In genomic region chr7:134288265-134288664, GRCh38 we compare ENCODE assay signal across 27 cellular contexts. TPM values are rescaled to one million over a fixed set of nuclear protein-coding genes. Genes with fewer than 3 reads are reported as not detected.
DNase-seq lines count a peak whose midpoint lies in the region; ATAC-seq and TF ChIP-seq lines count a peak whose summit lies in the region.
"Had no signal": no experiment of that assay in that cellular context is flagged by ENCODE, and none has a peak within 500 bp of the region (broad histone marks: within the 10 kb centered on the region; RNA-seq: fewer than 3 reads in every experiment).

No MANE protein-coding gene starts in this region.

- H3K4me1 ChIP-seq in mammary epithelial cell (ENCODE audit: insufficient read depth, low read length) (peaks cover 13% of the 10 kb centered on the region), OCI-LY1 (ENCODE audit: insufficient read depth, low read length, severe bottlenecking) (peaks cover 51% of the 10 kb centered on the region), hepatocyte (ENCODE audit: insufficient read depth) (peaks cover 8% of the 10 kb centered on the region), neuronal stem cell (ENCODE audit: control insufficient read depth in 2 of 2, insufficient read depth in 1 of 2, low read depth in 1 of 2, low read length in 2 of 2) (peaks cover 0 to 2% of the 10 kb centered on the region in 2 donors)

- intact Hi-C loops in mammary epithelial cell (cut with micrococcal nuclease) (no loop called here), MCF 10A (cut with micrococcal nuclease) (no loop called here)

- DNase-seq in mammary epithelial cell: peak; percentile 2
- DNase-seq in MCF 10A (ENCODE audit: unreplicated experiment): no peak
- no peak for DNase-seq in hepatocyte (ENCODE audit: low spot score)
- no peak for DNase-seq in neuronal stem cell (ENCODE audit: low spot score)
- no peak for DNase-seq in SIG-M5 treated with dmso at 0.1 percent for 504 hours (lab: John Stamatoyannopoulos, UW; ENCODE audit: unreplicated experiment)
- DNase-seq: C1 segment of cervical spinal cord; CD4-positive, alpha-beta memory T cell; COR-L47; DMS53; EL; GDM1; H7; KG1; NCI-H1048; NCI-H1694; NCI-H2029 treated with DMSO at 0.1 percent for 48 hours; NCI-H2171; NCI-H524 treated with DMSO at 0.1 percent for 48 hours; NCI-H774; SHP77; T-helper 1 cell had no signal

- H2BK12ac ChIP-seq in neuronal stem cell (ENCODE audit: low read length): no peak overlapping the region

- H3K4me1 Mint-ChIP-seq in MCF 10A (ENCODE audit: insufficient read depth, unreplicated experiment): peaks cover 9% of the 10 kb centered on the region
- H3K4me1 Mint-ChIP-seq: CD4-positive, alpha-beta memory T cell had no signal

- no peak overlapping the region for H4K91ac ChIP-seq in neuronal stem cell (ENCODE audit: low read depth, low read length, poor library complexity)

- H3K4me3 ChIP-seq in mammary epithelial cell (replicated peaks in 1 of 3; ENCODE audit: insufficient read depth in 1 of 3, low read depth in 2 of 3, low read length in 3 of 3): no peak overlapping the region
- no peak overlapping the region for H3K4me3 ChIP-seq in OCI-LY1 (ENCODE audit: low read depth, low read length, poor library complexity, severe bottlenecking)
- no peak overlapping the region for H3K4me3 ChIP-seq in hepatocyte
- H3K4me3 ChIP-seq in neuronal stem cell (ENCODE audit: low read length in 2 of 2): no peak overlapping the region
- H3K4me3 ChIP-seq: GM12878 had no signal

- no peaks in the 10 kb centered on the region for H3K27me3 Mint-ChIP-seq in MCF 10A (ENCODE audit: insufficient read depth, unreplicated experiment)
- H3K27me3 Mint-ChIP-seq: CD4-positive, alpha-beta memory T cell had no signal

- BruUV-seq in mammary epithelial cell (replicated peaks; lab: Mats Ljungman, UMichigan) (no TSS peak), MCF 10A (replicated peaks; lab: Mats Ljungman, UMichigan) (no TSS peak)

- no peaks in the 10 kb centered on the region for H3K9me2 ChIP-seq in OCI-LY1 (ENCODE audit: low read depth, low read length)
- no peaks in the 10 kb centered on the region for H3K9me2 ChIP-seq in hepatocyte (replicated peaks; ENCODE audit: insufficient read depth)

- H3K79me1 ChIP-seq in neuronal stem cell (ENCODE audit: low read depth, low read length): no peaks in the 10 kb centered on the region

- H3K4me2 ChIP-seq in mammary epithelial cell (ENCODE audit: insufficient read depth, low read depth, low read length): no peak overlapping the region
- H3K4me2 ChIP-seq in OCI-LY1 (ENCODE audit: low read length): no peak overlapping the region
- H3K4me2 ChIP-seq in hepatocyte: no peak overlapping the region
- H3K4me2 ChIP-seq in neuronal stem cell (ENCODE audit: insufficient read depth, low read length, poor library complexity, severe bottlenecking): no peak overlapping the region

- ATAC-seq in GM18907 (IDR thresholded peaks at IDR 0.05; ENCODE audit: unreplicated experiment): no peak
- no peak for ATAC-seq in GM21423 (IDR thresholded peaks at IDR 0.05; ENCODE audit: unreplicated experiment)
- ATAC-seq: GM12878, Panc1 had no signal

- H3K79me2 ChIP-seq in mammary epithelial cell (ENCODE audit: insufficient read depth, low read length): no peaks in the 10 kb centered on the region
- H3K79me2 ChIP-seq in OCI-LY1 (ENCODE audit: insufficient read depth, low read length): no peaks in the 10 kb centered on the region
- H3K79me2 ChIP-seq in hepatocyte: no peaks in the 10 kb centered on the region

- no peak overlapping the region for H2BK120ac ChIP-seq in neuronal stem cell (ENCODE audit: low read depth, low read length)

- H3K4ac ChIP-seq in neuronal stem cell (ENCODE audit: low read length): no peak overlapping the region

- no peak overlapping the region for H4K8ac ChIP-seq in neuronal stem cell (ENCODE audit: low read depth, low read length)

- no peaks in the 10 kb centered on the region for H3K36me3 Mint-ChIP-seq in MCF 10A (ENCODE audit: insufficient read depth, unreplicated experiment)

- dilution Hi-C loops in mammary epithelial cell (cut with HindIII; ENCODE audit: low sequenced_read_pairs): no loop called here

- no peak overlapping the region for H2BK15ac ChIP-seq in neuronal stem cell (ENCODE audit: low read length)

- WGBS in mammary epithelial cell (ENCODE audit: low coverage, missing lambda C conversion rate): 87% methylated on average over 5 of the region's 5 CpGs
- 76% methylated on average over 5 of the region's 5 CpGs for WGBS in hepatocyte (ENCODE audit: low lambda C conversion rate, missing lambda C conversion rate)
- WGBS in neuronal stem cell (ENCODE audit: extremely low coverage in 2 of 2, insufficient read length in 2 of 2, insufficient replicate concordance in 1 of 2), 2 donors: no CpG with 5 or more reads among the region's 5 CpGs

- CTCF ChIA-PET in mammary epithelial cell (lab: Charles Lee; ENCODE audit: low non-redundant PET): no interaction called here
- CTCF ChIA-PET in MCF 10A (lab: Yijun Ruan, JAX): no interaction called here

- H3K36me3 ChIP-seq in mammary epithelial cell (ENCODE audit: insufficient read depth, low read length) (no peaks in the 10 kb centered on the region), OCI-LY1 (ENCODE audit: insufficient read depth, low read length) (peaks cover 26% of the 10 kb centered on the region), hepatocyte (replicated peaks; ENCODE audit: insufficient read depth, low read depth) (no peaks in the 10 kb centered on the region), neuronal stem cell (replicated peaks in 1 of 2; ENCODE audit: control insufficient read depth in 2 of 2, insufficient read depth in 2 of 2, low read length in 2 of 2) (peaks cover 4 to 12% of the 10 kb centered on the region in 2 donors)

- H3K27ac ChIP-seq in mammary epithelial cell (ENCODE audit: insufficient read depth, low read depth, low read length) (no peak overlapping the region), OCI-LY1 (ENCODE audit: low read depth, low read length, poor library complexity, severe bottlenecking) (peak overlapping the region; percentile 56), hepatocyte (peak overlapping the region; percentile 1), neuronal stem cell (replicated peaks; ENCODE audit: low read length) (peak overlapping the region; percentile 7)
- H3K27ac ChIP-seq: RWPE1 had no signal

- H3K27me3 ChIP-seq in mammary epithelial cell (ENCODE audit: insufficient read depth, low read length) (no peaks in the 10 kb centered on the region), OCI-LY1 (ENCODE audit: insufficient read depth, low read length) (no peaks in the 10 kb centered on the region), hepatocyte (no peaks in the 10 kb centered on the region), neuronal stem cell (ENCODE audit: control insufficient read depth in 3 of 3, insufficient read depth in 3 of 3, low read depth in 1 of 3, low read length in 3 of 3) (no peaks in the 10 kb centered on the region)

- no peak overlapping the region for H3K18ac ChIP-seq in neuronal stem cell (ENCODE audit: low read length)

- H3K23ac ChIP-seq in neuronal stem cell (ENCODE audit: low read depth, low read length, poor library complexity): no peak overlapping the region

- POLR2A ChIA-PET in MCF 10A (lab: Yijun Ruan, JAX): no interaction called here

- H3K14ac ChIP-seq in neuronal stem cell (ENCODE audit: low read length): no peak overlapping the region

- no peak overlapping the region for H3K4me3 Mint-ChIP-seq in MCF 10A (ENCODE audit: unreplicated experiment)
- H3K4me3 Mint-ChIP-seq: CD4-positive, alpha-beta memory T cell had no signal

- H2AFZ ChIP-seq in mammary epithelial cell (ENCODE audit: low read depth, low read length): no peak overlapping the region
- H2AFZ ChIP-seq in OCI-LY1 (ENCODE audit: low read length): no peak overlapping the region
- H2AFZ ChIP-seq in hepatocyte: no peak overlapping the region
- H2AFZ ChIP-seq in neuronal stem cell (ENCODE audit: low read length): no peak overlapping the region

- no peaks in the 10 kb centered on the region for H4K20me1 ChIP-seq in mammary epithelial cell (ENCODE audit: insufficient read depth, low read length)
- no peaks in the 10 kb centered on the region for H4K20me1 ChIP-seq in OCI-LY1 (ENCODE audit: insufficient read depth, low read length)
- H4K20me1 ChIP-seq in hepatocyte (ENCODE audit: insufficient read depth, poor library complexity, severe bottlenecking): no peaks in the 10 kb centered on the region

- H3K9ac ChIP-seq in mammary epithelial cell (ENCODE audit: insufficient read depth, low read length) (no peak overlapping the region), OCI-LY1 (ENCODE audit: low read length) (no peak overlapping the region), neuronal stem cell (ENCODE audit: low read depth, low read length, poor library complexity) (no peak overlapping the region)

- no peaks in the 10 kb centered on the region for H3F3A ChIP-seq in OCI-LY1 (ENCODE audit: insufficient read depth, low read length)

- H2AK5ac ChIP-seq in neuronal stem cell (ENCODE audit: low read depth, low read length): no peak overlapping the region

- no peaks in the 10 kb centered on the region for H3K9me3 Mint-ChIP-seq in MCF 10A (ENCODE audit: unreplicated experiment)
- H3K9me3 Mint-ChIP-seq: CD4-positive, alpha-beta memory T cell had no signal

- H3K9me3 ChIP-seq in mammary epithelial cell (replicated peaks; ENCODE audit: insufficient read depth, low read length) (no peaks in the 10 kb centered on the region), OCI-LY1 (ENCODE audit: low read length) (no peaks in the 10 kb centered on the region), hepatocyte (ENCODE audit: low read depth) (no peaks in the 10 kb centered on the region), neuronal stem cell (replicated peaks in 1 of 2; ENCODE audit: control insufficient read depth in 2 of 2, insufficient read depth in 1 of 2, low read depth in 1 of 2, low read length in 2 of 2) (no peaks in the 10 kb centered on the region)

- no peak overlapping the region for H2BK5ac ChIP-seq in neuronal stem cell (ENCODE audit: low read length)

- no peak for TF ChIP-seq CTCF in mammary epithelial cell (conservative IDR thresholded peaks at IDR 0.05 in 1 of 2, IDR thresholded peaks at IDR 0.05 in 1 of 2; ENCODE audit: extremely low read depth in 1 of 2, insufficient read depth in 1 of 2, low read depth in 1 of 2, low read length in 2 of 2)
- TF ChIP-seq CTCF in MCF 10A (IDR thresholded peaks at IDR 0.05; ENCODE audit: unreplicated experiment): no peak
- TF ChIP-seq CTCF in OCI-LY1 (IDR thresholded peaks at IDR 0.05; ENCODE audit: low read length): no peak
- no peak for TF ChIP-seq CTCF in hepatocyte (IDR thresholded peaks at IDR 0.05; ENCODE audit: poor library complexity)

- no peak overlapping the region for H3K27ac Mint-ChIP-seq in MCF 10A (ENCODE audit: low read depth, unreplicated experiment)
- H3K27ac Mint-ChIP-seq: CD4-positive, alpha-beta memory T cell had no signal

- in situ Hi-C loops in mammary epithelial cell (cut with MboI; ENCODE audit: low sequenced_read_pairs in 2 of 2): no loop called here

RNA-seq across cellular contexts. Expression of gene SLC35B4, which starts 28.5 kb away (rescaled TPM):
- total RNA-seq in mammary epithelial cell: 10 to 100 TPM; 16.3 to 22.6 TPM
- polyA plus RNA-seq in mammary epithelial cell: 16.3 TPM
- polyA minus RNA-seq in mammary epithelial cell: 84.0 TPM
- 18.6 and 24.5 TPM in 2 replicates for total RNA-seq in MCF 10A (2022)
- 12.8 and 13.7 TPM in 2 replicates for total RNA-seq in hepatocyte
- polyA plus RNA-seq in hepatocyte: 18.8 and 24.1 TPM in 2 replicates
- polyA plus RNA-seq in neuronal stem cell (2013, experiment 1 of 2): 25.1 TPM
- 25.6 TPM for polyA plus RNA-seq in neuronal stem cell (2013, experiment 2 of 2)
